20 cellular contexts compared by ENCODE assay signal in genomic region chr1:160309183-160309535, GRCh38. TPM values are rescaled to one million over a fixed set of nuclear protein-coding genes. Genes with fewer than 3 reads are reported as not detected.
DNase-seq lines count a peak whose midpoint lies in the region; ATAC-seq and TF ChIP-seq lines count a peak whose summit lies in the region.
"Had no signal": no experiment of that assay in that cellular context is flagged by ENCODE, and none has a peak within 500 bp of the region (broad histone marks: within the 10 kb centered on the region; RNA-seq: fewer than 3 reads in every experiment).

No MANE protein-coding gene starts in this region.

- no peak for ATAC-seq in T-helper 17 cell
- no peak for ATAC-seq in GM21367 (IDR thresholded peaks at IDR 0.05; ENCODE audit: unreplicated experiment)
- no peak for ATAC-seq in HG02973 (IDR thresholded peaks at IDR 0.05; ENCODE audit: unreplicated experiment)
- ATAC-seq: activated naive CD8-positive, alpha-beta T cell treated with anti-CD3 and anti-CD28 coated beads, Interleukin-2, amount 50 U/mL, for 24 hours; HepG2; lower lobe of right lung; natural killer cell had no signal

- no peaks in the 10 kb centered on the region for H3K27me3 ChIP-seq in osteoblast (ENCODE audit: insufficient read depth, low read length)
- H3K27me3 ChIP-seq: tibial nerve had no signal

- H3K27me3 Mint-ChIP-seq in T-helper 17 cell (no peaks in the 10 kb centered on the region), type B pancreatic cell (no peaks in the 10 kb centered on the region)
- H3K27me3 Mint-ChIP-seq: activated CD4-positive, alpha-beta memory T cell treated with anti-CD3 and anti-CD28 coated beads for 36 hours; activated naive CD8-positive, alpha-beta T cell treated with anti-CD3 and anti-CD28 coated beads, Interleukin-2, amount 50 U/mL, for 24 hours had no signal

- H3K9me3 ChIP-seq in T-helper 17 cell (ENCODE audit: control insufficient read depth, low read length, poor library complexity, severe bottlenecking), result no peaks in the 10 kb centered on the region
- H3K9me3 ChIP-seq in osteoblast (ENCODE audit: low read depth, low read length), result no peaks in the 10 kb centered on the region
- H3K9me3 ChIP-seq: lower lobe of right lung, tibial nerve had no signal

- peak overlapping the region; percentile 29 for H3K4me2 ChIP-seq in osteoblast (ENCODE audit: insufficient read depth, low read length)

- H3K4me1 Mint-ChIP-seq in T-helper 17 cell (peaks cover 12% of the 10 kb centered on the region), type B pancreatic cell (ENCODE audit: unreplicated experiment) (no peaks in the 10 kb centered on the region)
- H3K4me1 Mint-ChIP-seq: activated naive CD8-positive, alpha-beta T cell treated with anti-CD3 and anti-CD28 coated beads, Interleukin-2, amount 50 U/mL, for 24 hours had no signal

- H3K79me2 ChIP-seq in osteoblast (ENCODE audit: insufficient read depth, low read length), result peaks cover 36% of the 10 kb centered on the region

- TF ChIP-seq CTCF in choroid plexus epithelial cell (conservative IDR thresholded peaks at IDR 0.05; ENCODE audit: low read depth, low read length), result no peak
- no peak for TF ChIP-seq CTCF in osteoblast (IDR thresholded peaks at IDR 0.05; ENCODE audit: extremely low read depth, low read depth, low read length)
- TF ChIP-seq CTCF in type B pancreatic cell (conservative IDR thresholded peaks at IDR 0.05), result no peak

- H3K36me3 Mint-ChIP-seq in T-helper 17 cell (ENCODE audit: low read depth), result peaks cover 16% of the 10 kb centered on the region
- H3K36me3 Mint-ChIP-seq in type B pancreatic cell, result peaks cover 37% of the 10 kb centered on the region

- no peak overlapping the region for H2AFZ ChIP-seq in osteoblast (ENCODE audit: low read length)

- H3K9me3 Mint-ChIP-seq in type B pancreatic cell, result no peaks in the 10 kb centered on the region
- H3K9me3 Mint-ChIP-seq: activated CD4-positive, alpha-beta memory T cell treated with anti-CD3 and anti-CD28 coated beads for 36 hours; activated naive CD8-positive, alpha-beta T cell treated with anti-CD3 and anti-CD28 coated beads, Interleukin-2, amount 50 U/mL, for 24 hours; natural killer cell had no signal

- DNase-seq in GM03348 (ENCODE audit: low spot score) (peak; percentile 12), T-helper 17 cell (no peak), choroid plexus epithelial cell (ENCODE audit: low read depth) (peak; percentile 59), osteoblast (ENCODE audit: insufficient read length, low spot score, missing footprints) (peak; percentile 64), type B pancreatic cell (ENCODE audit: extremely low spot score, unreplicated experiment) (no peak)
- DNase-seq in stimulated activated CD4-positive, alpha-beta T cell treated with anti-CD3 and anti-CD28 coated beads, Interleukin-4, amount 100 ng/mL, for 24 hours, result no peak
- DNase-seq: activated CD4-positive, alpha-beta memory T cell treated with anti-CD3 and anti-CD28 coated beads for 36 hours; activated naive CD8-positive, alpha-beta T cell treated with anti-CD3 and anti-CD28 coated beads, Interleukin-2, amount 50 U/mL, for 24 hours; glutamatergic neuron; lower lobe of right lung; natural killer cell; NCI-H2029; NCI-H510A; small intestine had no signal

- H3K4me3 ChIP-seq in choroid plexus epithelial cell (ENCODE audit: low read depth, low read length), result no peak overlapping the region
- no peak overlapping the region for H3K4me3 ChIP-seq in osteoblast (ENCODE audit: insufficient read depth, low read length)
- H3K4me3 ChIP-seq: lower lobe of right lung, tibial nerve had no signal

- peaks cover 23% of the 10 kb centered on the region for H4K20me1 ChIP-seq in osteoblast (ENCODE audit: insufficient read depth, low read length)

- peaks cover 91% of the 10 kb centered on the region for H3K36me3 ChIP-seq in osteoblast (ENCODE audit: insufficient read depth, low read length)

- peak overlapping the region; percentile 91 for H3K27ac ChIP-seq in osteoblast (ENCODE audit: low read depth, low read length)
- H3K27ac ChIP-seq: C4-2B, lower lobe of right lung, tibial nerve, VCaP had no signal

- H3K4me1 ChIP-seq in osteoblast (ENCODE audit: insufficient read depth, low read length), result peaks cover 19% of the 10 kb centered on the region
- H3K4me1 ChIP-seq: lower lobe of right lung, tibial nerve had no signal

- peak overlapping the region; percentile 9 for H3K27ac Mint-ChIP-seq in T-helper 17 cell
- no peak overlapping the region for H3K27ac Mint-ChIP-seq in type B pancreatic cell
- H3K27ac Mint-ChIP-seq: activated CD4-positive, alpha-beta memory T cell treated with anti-CD3 and anti-CD28 coated beads for 36 hours; activated naive CD8-positive, alpha-beta T cell treated with anti-CD3 and anti-CD28 coated beads, Interleukin-2, amount 50 U/mL, for 24 hours had no signal

- H3K4me3 Mint-ChIP-seq in T-helper 17 cell (no peak overlapping the region), type B pancreatic cell (no peak overlapping the region)
- H3K4me3 Mint-ChIP-seq: activated CD4-positive, alpha-beta memory T cell treated with anti-CD3 and anti-CD28 coated beads for 36 hours; activated naive CD8-positive, alpha-beta T cell treated with anti-CD3 and anti-CD28 coated beads, Interleukin-2, amount 50 U/mL, for 24 hours; natural killer cell had no signal

RNA-seq across cellular contexts. Expression of gene PEX19, which starts 24.2 kb away (rescaled TPM):
- total RNA-seq in T-helper 17 cell (10 to 100 TPM; 28.9 to 34.7 TPM), osteoblast (38.0 and 43.3 TPM in 2 replicates), type B pancreatic cell (ENCODE audit: low replicate concordance) (50.4 and 66.9 TPM in 2 replicates)

RNA-seq across cellular contexts. Expression of gene COPA, which starts 33.9 kb away (rescaled TPM):
- total RNA-seq in T-helper 17 cell (100 to 1,000 TPM; 122 to 143 TPM), osteoblast (282 and 335 TPM in 2 replicates), type B pancreatic cell (ENCODE audit: low replicate concordance) (174 and 226 TPM in 2 replicates)

RNA-seq across cellular contexts. Expression of gene NCSTN, which starts 34.0 kb away (rescaled TPM):
- 10 to 100 TPM; 63.3 to 65.6 TPM for total RNA-seq in T-helper 17 cell
- 147 and 165 TPM in 2 replicates for total RNA-seq in osteoblast
- total RNA-seq in type B pancreatic cell (ENCODE audit: low replicate concordance), result 103 and 104 TPM in 2 replicates

RNA-seq across cellular contexts. Expression of gene DCAF8, which starts 46.8 kb away (rescaled TPM):
- total RNA-seq in T-helper 17 cell (100 to 1,000 TPM; 167 to 178 TPM), osteoblast (107 and 112 TPM in 2 replicates), type B pancreatic cell (ENCODE audit: low replicate concordance) (127 and 154 TPM in 2 replicates)

RNA-seq across cellular contexts. Expression of gene NHLH1, which starts 57.7 kb away (rescaled TPM):
- total RNA-seq in T-helper 17 cell (under 1 TPM; 0.17 to 0.21 TPM), osteoblast (under 0.01 TPM in 1 of 2 replicates, not detected in the other), type B pancreatic cell (ENCODE audit: low replicate concordance) (0.48 and 2.2 TPM in 2 replicates)
- total RNA-seq: tibial nerve had no signal

Comparison
In these comparisons a context has a peak if more than half of its experiments do, and no peak if none do; other contexts are left out.
1. DNase-seq: peak in GM03348 (single experiment), choroid plexus epithelial cell (single experiment) and osteoblast (single experiment); none in T-helper 17 cell (0 of 3), type B pancreatic cell (single experiment) and stimulated activated CD4-positive, alpha-beta T cell treated with anti-CD3 and anti-CD28 coated beads, Interleukin-4, amount 100 ng/mL, for 24 hours (single experiment).